ENCODE assay signal across 8 cellular contexts in genomic region chr19:4337906-4338440, GRCh38. TPM values are rescaled to one million over a fixed set of nuclear protein-coding genes. Genes with fewer than 3 reads are reported as not detected.
DNase-seq lines count a peak whose midpoint lies in the region; ATAC-seq, FAIRE-seq and TF ChIP-seq lines count a peak whose summit lies in the region.

No MANE protein-coding gene starts in this region.

- H3K4me3 ChIP-seq in kidney (ENCODE audit: low read length in 2 of 2) (peak overlapping the region; percentile 63 to 86), subcutaneous abdominal adipose tissue (ENCODE audit: low read depth in 1 of 5, low read length in 5 of 5) (peak overlapping the region; percentile 58 to 82 (median 66))

- ATAC-seq in activated CD8-positive, alpha-beta memory T cell treated with anti-CD3 and anti-CD28 coated beads, Interleukin-2, amount 10 ng/mL, durations not matched to agents 7 days and 5 days, result no peak
- no peak for ATAC-seq in GM18907 (IDR thresholded peaks at IDR 0.05; ENCODE audit: unreplicated experiment)

- H3K9me3 ChIP-seq in kidney (ENCODE audit: control insufficient read depth in 1 of 2, low read length in 2 of 2) (no peaks in the 10 kb centered on the region), subcutaneous abdominal adipose tissue (ENCODE audit: control insufficient read depth in 5 of 5, low read length in 5 of 5) (no peaks in the 10 kb centered on the region)

- H3K4me1 ChIP-seq in kidney (ENCODE audit: control insufficient read depth in 1 of 2, insufficient read depth in 1 of 2, low read depth in 1 of 2, low read length in 2 of 2) (peaks cover 3 to 7% of the 10 kb centered on the region in 2 donors), subcutaneous abdominal adipose tissue (ENCODE audit: control insufficient read depth in 5 of 5, insufficient read depth in 5 of 5, low read length in 5 of 5) (peaks cover 7 to 22% (median 18%) of the 10 kb centered on the region in 5 donors)

- peaks cover 23% of the 10 kb centered on the region for H3K4me1 Mint-ChIP-seq in activated CD8-positive, alpha-beta memory T cell treated with anti-CD3 and anti-CD28 coated beads, Interleukin-2, amount 10 ng/mL, durations not matched to agents 7 days and 5 days
- H3K4me1 Mint-ChIP-seq in activated naive CD8-positive, alpha-beta T cell (ENCODE audit: low read depth), result peaks cover 17% of the 10 kb centered on the region

- peaks cover 0 to 3% (median 0%) of the 10 kb centered on the region in 5 donors for H3K27me3 ChIP-seq in subcutaneous abdominal adipose tissue (ENCODE audit: control insufficient read depth in 5 of 5, insufficient read depth in 4 of 5, low read length in 5 of 5)

- H3K36me3 ChIP-seq in kidney (ENCODE audit: control insufficient read depth in 1 of 2, insufficient read depth in 2 of 2, low read length in 2 of 2) (no peaks in the 10 kb centered on the region), subcutaneous abdominal adipose tissue (ENCODE audit: control insufficient read depth in 5 of 5, insufficient read depth in 5 of 5, low read length in 5 of 5) (no peaks in the 10 kb centered on the region)

- H3K27me3 Mint-ChIP-seq in activated CD8-positive, alpha-beta memory T cell treated with anti-CD3 and anti-CD28 coated beads, Interleukin-2, amount 10 ng/mL, durations not matched to agents 7 days and 5 days, result no peaks in the 10 kb centered on the region
- H3K27me3 Mint-ChIP-seq in activated naive CD8-positive, alpha-beta T cell, result no peaks in the 10 kb centered on the region

- DNase-seq in activated CD8-positive, alpha-beta memory T cell treated with anti-CD3 and anti-CD28 coated beads, Interleukin-2, amount 10 ng/mL, durations not matched to agents 7 days and 5 days, result no peak
- no peak for DNase-seq in activated CD8-positive, alpha-beta memory T cell treated with anti-CD3 and anti-CD28 coated beads, Interleukin-2, amount 50 U/mL, for 4 hours
- DNase-seq in kidney, result no peak
- no peak for DNase-seq in GDM1 (lab: John Stamatoyannopoulos, UW)
- no peak for DNase-seq in DMS 273 (lab: John Stamatoyannopoulos, UW; ENCODE audit: unreplicated experiment)

- H3K27ac ChIP-seq in kidney (ENCODE audit: low read depth in 2 of 2, low read length in 2 of 2) (peak overlapping the region in 1 of 2 donors; percentile 33), subcutaneous abdominal adipose tissue (ENCODE audit: low read depth, low read length) (peak overlapping the region; percentile 65)

- H3K27ac Mint-ChIP-seq in activated CD8-positive, alpha-beta memory T cell treated with anti-CD3 and anti-CD28 coated beads, Interleukin-2, amount 10 ng/mL, durations not matched to agents 7 days and 5 days, result peak overlapping the region; percentile 83
- H3K27ac Mint-ChIP-seq in activated naive CD8-positive, alpha-beta T cell, result peak overlapping the region; percentile 87

- intact Hi-C loops in kidney (cut with DNase I), result no loop called here

- peaks cover 3% of the 10 kb centered on the region for H3K36me3 Mint-ChIP-seq in activated CD8-positive, alpha-beta memory T cell treated with anti-CD3 and anti-CD28 coated beads, Interleukin-2, amount 10 ng/mL, durations not matched to agents 7 days and 5 days
- peaks cover 7% of the 10 kb centered on the region for H3K36me3 Mint-ChIP-seq in activated naive CD8-positive, alpha-beta T cell

- no peak for FAIRE-seq in kidney (lab: Jason Lieb, UNC)

- CTCF ChIA-PET in activated CD8-positive, alpha-beta memory T cell treated with anti-CD3 and anti-CD28 coated beads, Interleukin-2, amount 10 ng/mL, durations not matched to agents 7 days and 5 days (lab: Charles Lee), result interaction anchor here (0.6 to 2.7 kb wide), 4 partner anchors 15 to 473 kb away, joined by 3 to 15 read pairs (median 6); partner anchors contain the start of gene FSD1

- H3K9ac ChIP-seq in kidney (ENCODE audit: low read length in 2 of 2) (peak overlapping the region; percentile 55 to 90), subcutaneous abdominal adipose tissue (ENCODE audit: low read length in 5 of 5) (peak overlapping the region; percentile 16 to 87 (median 75))

- H3K9me3 Mint-ChIP-seq in activated CD8-positive, alpha-beta memory T cell treated with anti-CD3 and anti-CD28 coated beads, Interleukin-2, amount 10 ng/mL, durations not matched to agents 7 days and 5 days (ENCODE audit: low read depth), result peaks cover 3% of the 10 kb centered on the region
- no peaks in the 10 kb centered on the region for H3K9me3 Mint-ChIP-seq in activated naive CD8-positive, alpha-beta T cell (ENCODE audit: low read depth)

- TF ChIP-seq CTCF in kidney (IDR thresholded peaks at IDR 0.05; ENCODE audit: borderline replicate concordance, extremely low read depth, insufficient read depth), result no peak

- peak overlapping the region; percentile 87 for H3K4me3 Mint-ChIP-seq in activated CD8-positive, alpha-beta memory T cell treated with anti-CD3 and anti-CD28 coated beads, Interleukin-2, amount 10 ng/mL, durations not matched to agents 7 days and 5 days
- peak overlapping the region; percentile 89 for H3K4me3 Mint-ChIP-seq in activated naive CD8-positive, alpha-beta T cell

RNA-seq across cellular contexts. Expression of gene STAP2, which starts 0.7 kb away (rescaled TPM):
- total RNA-seq in activated CD8-positive, alpha-beta memory T cell treated with anti-CD3 and anti-CD28 coated beads, Interleukin-2, amount 10 ng/mL, durations not matched to agents 7 days and 5 days, result 1 to 10 TPM; 8.8 to 9.6 TPM
- 32.3 TPM for total RNA-seq in kidney
- polyA plus RNA-seq in kidney (ENCODE audit: insufficient read depth, low read depth, low replicate concordance), result 61.5 TPM

RNA-seq across cellular contexts. Expression of gene MPND, which starts 5.4 kb away (rescaled TPM):
- 10 to 100 TPM; 24.1 to 25.4 TPM for total RNA-seq in activated CD8-positive, alpha-beta memory T cell treated with anti-CD3 and anti-CD28 coated beads, Interleukin-2, amount 10 ng/mL, durations not matched to agents 7 days and 5 days
- 24.1 TPM for total RNA-seq in kidney
- 43.5 TPM for polyA plus RNA-seq in kidney (ENCODE audit: insufficient read depth, low read depth, low replicate concordance)

RNA-seq across cellular contexts. Expression of gene FSD1, which starts 33.6 kb away (rescaled TPM):
- total RNA-seq in activated CD8-positive, alpha-beta memory T cell treated with anti-CD3 and anti-CD28 coated beads, Interleukin-2, amount 10 ng/mL, durations not matched to agents 7 days and 5 days, result 10 to 100 TPM; 24.7 to 30.6 TPM
- total RNA-seq in kidney, result 0.85 TPM
- polyA plus RNA-seq in kidney (ENCODE audit: insufficient read depth, low read depth, low replicate concordance), result 1.1 TPM

RNA-seq across cellular contexts. Expression of gene TMIGD2, which starts 35.8 kb away (rescaled TPM):
- 10 to 100 TPM; 29.8 to 40.7 TPM for total RNA-seq in activated CD8-positive, alpha-beta memory T cell treated with anti-CD3 and anti-CD28 coated beads, Interleukin-2, amount 10 ng/mL, durations not matched to agents 7 days and 5 days
- total RNA-seq in kidney, result 0.47 TPM
- polyA plus RNA-seq in kidney (ENCODE audit: insufficient read depth, low read depth, low replicate concordance), result not detected

RNA-seq across cellular contexts. Expression of gene SHD, which starts 58.9 kb away (rescaled TPM):
- not detected for total RNA-seq in activated CD8-positive, alpha-beta memory T cell treated with anti-CD3 and anti-CD28 coated beads, Interleukin-2, amount 10 ng/mL, durations not matched to agents 7 days and 5 days
- not detected for total RNA-seq in kidney
- not detected for polyA plus RNA-seq in kidney (ENCODE audit: insufficient read depth, low read depth, low replicate concordance)

Comparison
In these comparisons a context has a peak if more than half of its experiments do, and no peak if none do; other contexts are left out.
1. RNA of gene FSD1, which starts 33.6 kb away (total RNA-seq): 24.7 to 30.6 TPM in activated CD8-positive, alpha-beta memory T cell treated with anti-CD3 and anti-CD28 coated beads, Interleukin-2, amount 10 ng/mL, durations not matched to agents 7 days and 5 days; 0.85 TPM in kidney (single experiment); every median in the first group is over 10 times any median in the second.